Comparison of ENCODE assay signal across 9 cellular contexts in the genomic region with DNA sequence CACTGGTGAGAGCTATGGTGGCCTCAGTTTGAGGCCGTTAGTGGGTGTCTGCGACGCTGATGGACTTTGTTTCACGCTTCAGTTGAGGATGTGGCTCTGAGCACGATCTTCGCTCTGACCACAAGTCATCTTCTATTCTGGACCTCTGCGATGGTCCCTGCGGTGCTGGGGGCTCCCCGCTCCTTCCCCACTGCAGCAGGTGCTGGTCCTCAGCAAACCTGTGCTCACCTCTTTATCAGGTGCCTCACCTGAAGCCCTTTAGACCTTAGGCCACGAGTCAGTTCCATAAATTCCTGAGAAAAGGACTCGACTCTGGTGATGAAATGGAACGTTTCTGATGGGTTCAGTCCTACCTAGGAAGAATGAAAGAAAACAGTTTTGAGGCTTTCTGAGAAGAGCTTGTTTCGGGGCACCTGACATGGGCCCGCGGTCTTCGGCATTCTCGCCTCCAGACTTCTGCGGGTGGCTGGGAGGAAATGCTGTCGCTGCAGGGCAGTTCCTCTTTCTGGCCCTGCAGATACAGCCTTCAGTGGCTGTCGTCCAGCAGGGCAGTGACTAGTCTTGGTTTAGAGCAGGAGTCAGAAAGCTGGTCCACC. TPM values are rescaled to one million over a fixed set of nuclear protein-coding genes. Genes with fewer than 3 reads are reported as not detected.
DNase-seq lines count a peak whose midpoint lies in the region; ATAC-seq, FAIRE-seq and TF ChIP-seq lines count a peak whose summit lies in the region.
"Had no signal": no experiment of that assay in that cellular context is flagged by ENCODE, and none has a peak within 500 bp of the region (broad histone marks: within the 10 kb centered on the region; RNA-seq: fewer than 3 reads in every experiment).

No MANE protein-coding gene starts in this region.

- peak overlapping the region; percentile 57 for H3K9ac ChIP-seq in MM.1S (ENCODE audit: low read length)

- H4K20me1 ChIP-seq in MM.1S (ENCODE audit: insufficient read depth, low read length) = no peaks in the 10 kb centered on the region

- peak overlapping the region; percentile 92 for H3K27ac ChIP-seq in MM.1S (ENCODE audit: low read length)
- peak overlapping the region; percentile 69 for H3K27ac ChIP-seq in cingulate gyrus (ENCODE audit: low read depth, low read length)
- H3K27ac ChIP-seq in thymus (ENCODE audit: low read depth) = peak overlapping the region; percentile 31

- peaks cover 7% of the 10 kb centered on the region for H3K4me1 ChIP-seq in MM.1S (ENCODE audit: low read length)
- H3K4me1 ChIP-seq in thymus (ENCODE audit: control insufficient read depth, insufficient read depth, low read length) = peaks cover 10% of the 10 kb centered on the region

- no peak for FAIRE-seq in GM19239 (lab: Jason Lieb, UNC)

- H3K9me2 ChIP-seq in MM.1S (replicated peaks; ENCODE audit: insufficient read depth, low read length) = no peaks in the 10 kb centered on the region

- H3K4me3 ChIP-seq in MM.1S (ENCODE audit: low read length) (peak overlapping the region; percentile 46), thymus (ENCODE audit: low read length) (no peak overlapping the region)

- no peak for ATAC-seq in HG03139 (IDR thresholded peaks at IDR 0.05; ENCODE audit: unreplicated experiment)
- ATAC-seq: heart left ventricle had no signal

- H2AFZ ChIP-seq in MM.1S (ENCODE audit: low read length) = no peak overlapping the region

- peaks cover 62% of the 10 kb centered on the region for H3K79me2 ChIP-seq in MM.1S (ENCODE audit: low read length)

- H3K4me2 ChIP-seq in MM.1S (ENCODE audit: low read depth, low read length) = peak overlapping the region; percentile 95

- TF ChIP-seq CTCF in MM.1S (IDR thresholded peaks at IDR 0.05; ENCODE audit: low read length) = no peak

- 13% methylated on average over 20 of the region's 20 CpGs for WGBS in thymus

- DNase-seq in Ammon's horn (ENCODE audit: low spot score) (peak; percentile 66), GM19239 (ENCODE audit: insufficient read length, low spot score) (peak; percentile 95), MM.1S (peak; percentile 86), NCI-H774 (lab: John Stamatoyannopoulos, UW) (no peak), middle frontal gyrus (ENCODE audit: extremely low spot score, low spot score) (no peak)

- no peaks in the 10 kb centered on the region for H3K27me3 ChIP-seq in MM.1S (replicated peaks; ENCODE audit: insufficient read depth, low read length)
- no peaks in the 10 kb centered on the region for H3K27me3 ChIP-seq in thymus (ENCODE audit: control insufficient read depth, insufficient read depth)
- H3K27me3 ChIP-seq: heart left ventricle had no signal

- H3F3A ChIP-seq in MM.1S (ENCODE audit: insufficient read depth, low read length) = peaks cover 21% of the 10 kb centered on the region

- H3K9me3 ChIP-seq in MM.1S (replicated peaks; ENCODE audit: insufficient read depth, low read length) = no peaks in the 10 kb centered on the region
- H3K9me3 ChIP-seq in thymus (ENCODE audit: control insufficient read depth) = no peaks in the 10 kb centered on the region
- H3K9me3 ChIP-seq: heart left ventricle had no signal

- H3K36me3 ChIP-seq in MM.1S (replicated peaks; ENCODE audit: insufficient read depth, low read length) = no peaks in the 10 kb centered on the region; the same call in 1 of the 2 replicates
- peaks cover 24% of the 10 kb centered on the region for H3K36me3 ChIP-seq in thymus (ENCODE audit: control insufficient read depth, insufficient read depth)

RNA-seq across cellular contexts. Expression of a gene that starts 4.7 kb away (rescaled TPM):
- 21.8 TPM for polyA plus RNA-seq in thymus

RNA-seq across cellular contexts. Expression of a gene that starts 33.0 kb away (rescaled TPM):
- polyA plus RNA-seq in thymus = 6.5 TPM

Comparison
In these comparisons a context has a peak if more than half of its experiments do, and no peak if none do; other contexts are left out.
1. DNase-seq: peak in Ammon's horn (single experiment), GM19239 (single experiment) and MM.1S (single experiment); none in NCI-H774 (single experiment) and middle frontal gyrus (single experiment).
2. H3K27ac ChIP-seq: peak in every context shown above with its lines; median percentile 92 in MM.1S; 69 in cingulate gyrus; 31 in thymus.